Comparison of ENCODE assay signal across 8 cellular contexts in genomic region chr21:31872452-31873274, GRCh38. TPM values are rescaled to one million over a fixed set of nuclear protein-coding genes. Genes with fewer than 3 reads are reported as not detected.
A peak's percentile ranks its signal among the peaks of the same experiment; 100 is the strongest.
DNase-seq lines count a peak whose midpoint lies in the region; ATAC-seq, FAIRE-seq and TF ChIP-seq lines count a peak whose summit lies in the region.

TSS of gene HUNK (plus strand) at chr21:31873020. CDS start at chr21:31873675, 655 bp downstream.

- H3K27me3 ChIP-seq in brain microvascular endothelial cell (replicated peaks) (peaks cover 39% of the 10 kb centered on the region), keratinocyte (ENCODE audit: control insufficient read depth, extremely low read depth, insufficient read depth, low read length) (peaks cover 67% of the 10 kb centered on the region), spleen (replicated peaks in 1 of 7) (peaks cover 0 to 83% (median 46%) of the 10 kb centered on the region in 7 donors)

- H3K27ac ChIP-seq in brain microvascular endothelial cell (no peak within 1 kb of the TSS), keratinocyte (ENCODE audit: control insufficient read depth, insufficient read depth, low read length) (no peak within 1 kb of the TSS), spleen (no peak within 1 kb of the TSS)

- H2AFZ ChIP-seq in keratinocyte (ENCODE audit: control insufficient read depth, low read length), result peak within 1 kb of the TSS; percentile 19

- H3K79me2 ChIP-seq in keratinocyte (ENCODE audit: control insufficient read depth, insufficient read depth, low read length), result no peaks in the 10 kb centered on the region

- POLR2A ChIA-PET in AG04449 (lab: Yijun Ruan, JAX), result interaction anchor here (0.5 kb wide), 1 partner anchor 80 kb away, joined by 3 read pairs; no protein-coding TSS in a partner anchor

- CTCF ChIA-PET in AG04449 (lab: Yijun Ruan, JAX), result interaction anchor here (0.9 to 12.5 kb wide), 12 partner anchors 9 to 399 kb away, joined by 3 to 302 read pairs (median 4); no protein-coding TSS in a partner anchor

- no peaks in the 10 kb centered on the region for H3K9me1 ChIP-seq in keratinocyte (ENCODE audit: control insufficient read depth, extremely low read depth, insufficient read depth, low read length)

- no peaks in the 10 kb centered on the region for H4K20me1 ChIP-seq in keratinocyte (ENCODE audit: control insufficient read depth, extremely low read depth, insufficient read depth, low read length)

- no peak for ATAC-seq in HG02763 (IDR thresholded peaks at IDR 0.05; ENCODE audit: unreplicated experiment)

- H3K36me3 ChIP-seq in brain microvascular endothelial cell (replicated peaks) (no peaks in the 10 kb centered on the region), keratinocyte (ENCODE audit: control insufficient read depth in 2 of 2, extremely low read depth in 1 of 2, insufficient read depth in 2 of 2, low read length in 2 of 2) (no peaks in the 10 kb centered on the region), spleen (no peaks in the 10 kb centered on the region)

- TF ChIP-seq POLR2A in spleen (IDR thresholded peaks at IDR 0.05), result no peak

- H3K9ac ChIP-seq in keratinocyte (ENCODE audit: control insufficient read depth, extremely low read depth, insufficient read depth, low read length), result no peak within 1 kb of the TSS

- intact Hi-C loops in spleen (cut with DNase I; ENCODE audit: low total_unique reads), result no loop called here

- in situ Hi-C loops in GM13976 (cut with MboI; ENCODE audit: low sequenced_read_pairs, unreplicated experiment), result no loop called here
- in situ Hi-C loops in brain microvascular endothelial cell (cut with HindIII; ENCODE audit: low pct_ligation_motif_present, low sequenced_read_pairs), result no loop called here

- 0 to 2% (median 1%) methylated on average over 37 to 74 of the region's 74 CpGs for WGBS in spleen, 5 donors

- dilution Hi-C loops in keratinocyte (cut with MboI; ENCODE audit: extremely low pct_ligation_motif_present, low sequenced_read_pairs), result no loop called here

- peak within 1 kb of the TSS; percentile 75 for H3K4me2 ChIP-seq in keratinocyte (ENCODE audit: control insufficient read depth, extremely low read depth, insufficient read depth, low read depth, low read length)

- FAIRE-seq in keratinocyte (lab: Jason Lieb, UNC) (no peak), HTR-8/SVneo (lab: Jason Lieb, UNC) (no peak)

- peak within 1 kb of the TSS; percentile 62 for H3K4me3 ChIP-seq in AG04449 (ENCODE audit: low read depth, low read length)
- peak within 1 kb of the TSS; percentile 41 for H3K4me3 ChIP-seq in brain microvascular endothelial cell (ENCODE audit: low read depth, low read length)
- H3K4me3 ChIP-seq in keratinocyte (ENCODE audit: control insufficient read depth in 2 of 3, extremely low read depth in 1 of 3, insufficient read depth in 2 of 3, low read depth in 1 of 3, low read length in 3 of 3), result peak within 1 kb of the TSS; percentile 27 to 60 (median 55)
- H3K4me3 ChIP-seq in spleen, result peak within 1 kb of the TSS; percentile 29 to 74 (median 52)

- no peak for DNase-seq in AG04449 (ENCODE audit: low read depth, low spot score)
- peak; percentile 49 for DNase-seq in GM13976 (ENCODE audit: low spot score)
- peak; percentile 69 for DNase-seq in NCI-H526 treated with DMSO at 0.1 percent for 48 hours (lab: John Stamatoyannopoulos, UW)
- DNase-seq in brain microvascular endothelial cell, result peak; percentile 1
- DNase-seq in keratinocyte (ENCODE audit: low read depth, low spot score), result no peak
- DNase-seq in spleen, result peak; percentile 71
- DNase-seq in HTR-8/SVneo (ENCODE audit: insufficient read length, low spot score), result no peak

- H3K9me3 ChIP-seq in keratinocyte (ENCODE audit: control insufficient read depth, low read depth, low read length) (no peaks in the 10 kb centered on the region), spleen (no peaks in the 10 kb centered on the region)

- H3K4me1 ChIP-seq in keratinocyte (ENCODE audit: control insufficient read depth, extremely low read depth, insufficient read depth, low read length) (peaks cover 3% of the 10 kb centered on the region), spleen (peaks cover 5 to 27% (median 22%) of the 10 kb centered on the region in 6 donors)

- peak; percentile 13 for TF ChIP-seq CTCF in AG04449 (IDR thresholded peaks at IDR 0.05; ENCODE audit: insufficient read depth, low read length, missing control alignments)
- no peak for TF ChIP-seq CTCF in GM13976 (IDR thresholded peaks at IDR 0.05; ENCODE audit: borderline replicate concordance, control extremely low read depth, extremely low read depth, insufficient read depth, missing control alignments)
- no peak for TF ChIP-seq CTCF in brain microvascular endothelial cell (IDR thresholded peaks at IDR 0.05; ENCODE audit: low read depth, low read length, missing control alignments)
- TF ChIP-seq CTCF in keratinocyte (optimal IDR thresholded peaks at IDR 0.05 in 1 of 3, IDR thresholded peaks at IDR 0.05 in 1 of 3, conservative IDR thresholded peaks at IDR 0.05 in 1 of 3; ENCODE audit: extremely low read depth in 1 of 3, insufficient read depth in 2 of 3, low read length in 3 of 3), result no peak
- TF ChIP-seq CTCF in spleen (IDR thresholded peaks at IDR 0.05 in 8 of 11, conservative IDR thresholded peaks at IDR 0.05 in 3 of 11), result no peak

RNA-seq across cellular contexts. Expression of gene HUNK, which starts in this region (rescaled TPM):
- polyA plus RNA-seq in keratinocyte (0.01 to 0.03 TPM in 2 of 3 replicates, not detected in the other), spleen (under 1 TPM in 2 of 3 donors, not detected in 1; 0.06 to 0.16 TPM)
- polyA plus RNA-seq in keratinocyte (2011; ENCODE audit: low read depth), result not detected
- polyA plus RNA-seq in keratinocyte (2011; cell fraction: cytosol; rRNA removed), result 0.01 TPM in 1 of 2 replicates, not detected in the other
- polyA plus RNA-seq in keratinocyte (2011; cell fraction: nucleus; rRNA removed), result 0.03 and 0.14 TPM in 2 replicates
- polyA plus RNA-seq in keratinocyte (2012; ENCODE audit: low replicate concordance), result 0.02 TPM in 1 of 2 replicates, not detected in the other
- 0.03 TPM in 1 of 3 replicates, not detected in the others for polyA minus RNA-seq in keratinocyte
- polyA minus RNA-seq in keratinocyte (2011; cell fraction: cytosol; rRNA and poly(A)+ RNA removed), result not detected
- polyA minus RNA-seq in keratinocyte (2011; cell fraction: nucleus; rRNA and poly(A)+ RNA removed), result not detected in 2 replicates
- total RNA-seq in spleen, result under 1 TPM in 5 of 7 donors, not detected in 2; 0.09 to 0.41 (median 0.14) TPM

Comparison
In these comparisons a context has a peak if more than half of its experiments do, and no peak if none do; other contexts are left out.
1. Peak in DNase-seq and H3K4me3 ChIP-seq in spleen; RNA of the gene not detected or under 1 TPM.
2. DNase-seq: peak in GM13976 (single experiment), NCI-H526 treated with DMSO at 0.1 percent for 48 hours (single experiment) and brain microvascular endothelial cell (single experiment); none in AG04449 (single experiment), keratinocyte (single experiment) and HTR-8/SVneo (single experiment).
3. Peak in every context shown above with its lines, with median percentiles within 50 percentile points of each other: H3K4me3 ChIP-seq.